10 cellular contexts compared by ENCODE assay signal in genomic region chr7:194996-195829, GRCh38. TPM values are rescaled to one million over a fixed set of nuclear protein-coding genes. Genes with fewer than 3 reads are reported as not detected.
DNase-seq lines count a peak whose midpoint lies in the region; TF ChIP-seq lines count a peak whose summit lies in the region.
"Had no signal": no experiment of that assay in that cellular context is flagged by ENCODE, and none has a peak within 500 bp of the region (broad histone marks: within the 10 kb centered on the region; RNA-seq: fewer than 3 reads in every experiment).

No MANE protein-coding gene starts in this region.

- H3K4me1 Mint-ChIP-seq in Caco-2 (ENCODE audit: low read depth, unreplicated experiment) = peaks cover 16% of the 10 kb centered on the region
- no peaks in the 10 kb centered on the region for H3K4me1 Mint-ChIP-seq in activated CD4-positive, alpha-beta T cell treated with anti-CD3 and anti-CD28 coated beads, Interleukin-2, amount 10 ng/mL, durations not matched to agents 24 days and 14 days

- no peak overlapping the region for H4K12ac ChIP-seq in trophoblast cell (ENCODE audit: low read depth, low read length)

- no peaks in the 10 kb centered on the region for H3K79me2 ChIP-seq in trophoblast cell (ENCODE audit: control insufficient read depth, insufficient read depth, low read length, poor library complexity)

- H3K27me3 ChIP-seq in Caco-2 (replicated peaks; ENCODE audit: control insufficient read depth, insufficient read depth, low read length) = no peaks in the 10 kb centered on the region
- H3K27me3 ChIP-seq in Peyer's patch = no peaks in the 10 kb centered on the region
- H3K27me3 ChIP-seq in trophoblast cell (ENCODE audit: insufficient read depth, low read length) = peaks cover 37% of the 10 kb centered on the region

- no peak overlapping the region for H2BK5ac ChIP-seq in trophoblast cell (ENCODE audit: low read depth, low read length, poor library complexity)

- H2BK120ac ChIP-seq in trophoblast cell (ENCODE audit: insufficient read depth, low read length, poor library complexity) = no peak overlapping the region

- peak overlapping the region; percentile 77 for H3K4me3 Mint-ChIP-seq in Caco-2 (ENCODE audit: unreplicated experiment)
- H3K4me3 Mint-ChIP-seq in activated CD4-positive, alpha-beta T cell treated with anti-CD3 and anti-CD28 coated beads, Interleukin-2, amount 10 ng/mL, durations not matched to agents 24 days and 14 days = no peak overlapping the region

- TF ChIP-seq CTCF in Caco-2 (IDR thresholded peaks at IDR 0.05; ENCODE audit: insufficient read depth in 1 of 2, low read depth in 1 of 2, low read length in 1 of 2, severe bottlenecking in 1 of 2, unreplicated experiment in 1 of 2) (no peak), Peyer's patch (IDR thresholded peaks at IDR 0.05) (no peak), GM10266 (IDR thresholded peaks at IDR 0.05; ENCODE audit: control insufficient read depth, insufficient read depth, low read depth, missing control alignments) (no peak)

- BruUV-seq in Caco-2 (replicated peaks; lab: Mats Ljungman, UMichigan) = no TSS peak

- POLR2A ChIA-PET in Caco-2 (lab: Charles Lee) = no interaction called here

- no peak overlapping the region for H4K91ac ChIP-seq in trophoblast cell (ENCODE audit: low read depth, low read length)

- H3K9me3 ChIP-seq in Caco-2 (no peaks in the 10 kb centered on the region), Peyer's patch (no peaks in the 10 kb centered on the region), trophoblast cell (ENCODE audit: insufficient read depth, low read depth, low read length) (peaks cover 3% of the 10 kb centered on the region)

- no peak overlapping the region for H3K9ac ChIP-seq in trophoblast cell (ENCODE audit: low read length)

- no peak overlapping the region for H2AFZ ChIP-seq in trophoblast cell (ENCODE audit: insufficient read depth, low read length, poor library complexity)

- CTCF ChIA-PET in Caco-2 (lab: Charles Lee) = interaction anchor here (0.6 kb wide), 1 partner anchor 20 kb away, joined by 4 read pairs; no protein-coding TSS in a partner anchor

- H4K8ac ChIP-seq in trophoblast cell (ENCODE audit: low read depth, low read length) = no peak overlapping the region

- H3K9me3 Mint-ChIP-seq in Caco-2 (ENCODE audit: unreplicated experiment) = no peaks in the 10 kb centered on the region
- H3K9me3 Mint-ChIP-seq in activated CD4-positive, alpha-beta T cell treated with anti-CD3 and anti-CD28 coated beads, Interleukin-2, amount 10 ng/mL, durations not matched to agents 24 days and 14 days = no peaks in the 10 kb centered on the region

- H3K27ac ChIP-seq in Peyer's patch (peak overlapping the region in 2 of 4 donors; percentile 94 to 96), trophoblast cell (ENCODE audit: low read depth, low read length) (no peak overlapping the region)

- peak overlapping the region; percentile 79 for H3K4me3 ChIP-seq in Caco-2 (ENCODE audit: low read depth, low read length)
- peak overlapping the region in 3 of 4 donors; percentile 41 to 94 (median 93) for H3K4me3 ChIP-seq in Peyer's patch
- peak overlapping the region; percentile 2 for H3K4me3 ChIP-seq in trophoblast cell (ENCODE audit: low read depth, low read length)

- peaks cover 9% of the 10 kb centered on the region for H3K36me3 ChIP-seq in Caco-2 (ENCODE audit: control insufficient read depth, insufficient read depth, low read length)
- H3K36me3 ChIP-seq in Peyer's patch = peaks cover 0 to 50% (median 0%) of the 10 kb centered on the region in 3 donors
- no peaks in the 10 kb centered on the region for H3K36me3 ChIP-seq in trophoblast cell (ENCODE audit: control insufficient read depth in 1 of 2, insufficient read depth in 2 of 2, low read length in 2 of 2)

- no CpG with 5 or more reads among the region's 33 CpGs for WGBS in trophoblast cell (ENCODE audit: extremely low coverage, insufficient coverage, insufficient read length)

- TF ChIP-seq POLR2A in Peyer's patch (IDR thresholded peaks at IDR 0.05) = no peak

- intact Hi-C loops in Caco-2 (cut with micrococcal nuclease; ENCODE audit: unreplicated experiment) = no loop called here
- intact Hi-C loops in activated CD4-positive, alpha-beta T cell treated with anti-CD3 and anti-CD28 coated beads, Interleukin-2, amount 10 ng/mL, durations not matched to agents 24 days and 14 days (cut with micrococcal nuclease) = no loop called here

- peaks cover 22% of the 10 kb centered on the region for H3K4me1 ChIP-seq in Caco-2
- peaks cover 0 to 53% (median 7%) of the 10 kb centered on the region in 4 donors for H3K4me1 ChIP-seq in Peyer's patch
- H3K4me1 ChIP-seq in trophoblast cell (ENCODE audit: control insufficient read depth in 1 of 2, insufficient read depth in 2 of 2, low read length in 2 of 2) = peaks cover 0 to 4% of the 10 kb centered on the region in 2 experiments

- H3K4me2 ChIP-seq in trophoblast cell (ENCODE audit: low read length) = no peak overlapping the region

- H3K36me3 Mint-ChIP-seq in Caco-2 (ENCODE audit: insufficient read depth, unreplicated experiment) = peaks cover 9% of the 10 kb centered on the region
- H3K36me3 Mint-ChIP-seq in activated CD4-positive, alpha-beta T cell treated with anti-CD3 and anti-CD28 coated beads, Interleukin-2, amount 10 ng/mL, durations not matched to agents 24 days and 14 days (ENCODE audit: low read depth) = no peaks in the 10 kb centered on the region

- no peaks in the 10 kb centered on the region for H3K79me1 ChIP-seq in trophoblast cell (ENCODE audit: low read length)

- no peak overlapping the region for H3K4ac ChIP-seq in trophoblast cell (ENCODE audit: low read depth, low read length)

- H3K14ac ChIP-seq in trophoblast cell (ENCODE audit: low read length) = no peak overlapping the region

- no peak overlapping the region for H2AK5ac ChIP-seq in trophoblast cell (ENCODE audit: low read length)

- H2BK12ac ChIP-seq in trophoblast cell (ENCODE audit: low read length) = no peak overlapping the region

- no peak overlapping the region for H3K23ac ChIP-seq in trophoblast cell (ENCODE audit: low read length)

- H3K18ac ChIP-seq in trophoblast cell (ENCODE audit: low read length) = no peak overlapping the region

- H3K27me3 Mint-ChIP-seq in Caco-2 (ENCODE audit: insufficient read depth, unreplicated experiment) = no peaks in the 10 kb centered on the region
- peaks cover 28% of the 10 kb centered on the region for H3K27me3 Mint-ChIP-seq in activated CD4-positive, alpha-beta T cell treated with anti-CD3 and anti-CD28 coated beads, Interleukin-2, amount 10 ng/mL, durations not matched to agents 24 days and 14 days

- DNase-seq in Caco-2 = no peak
- no peak for DNase-seq in Peyer's patch
- DNase-seq in fibroblast of peridontal ligament (ENCODE audit: extremely low read depth) = peak; percentile 53
- no peak for DNase-seq in trophoblast cell
- no peak for DNase-seq in T-helper 9 cell
- DNase-seq in activated CD4-positive, alpha-beta T cell treated with anti-CD3 and anti-CD28 coated beads, Interleukin-2, amount 10 ng/mL, durations not matched to agents 24 days and 14 days = no peak
- no peak for DNase-seq in NCI-H2081 (lab: John Stamatoyannopoulos, UW)
- no peak for DNase-seq in GM10266 (ENCODE audit: extremely low spot score)
- DNase-seq: activated CD4-positive, CD25-positive, alpha-beta regulatory T cell treated with anti-CD3 and anti-CD28 coated beads, Interleukin-2, amount 50 U/mL, for 72 hours; NCI-H1105 treated with DMSO at 0.1 percent for 48 hours had no signal

- H3K27ac Mint-ChIP-seq in Caco-2 (ENCODE audit: unreplicated experiment) = no peak overlapping the region
- no peak overlapping the region for H3K27ac Mint-ChIP-seq in activated CD4-positive, alpha-beta T cell treated with anti-CD3 and anti-CD28 coated beads, Interleukin-2, amount 10 ng/mL, durations not matched to agents 24 days and 14 days

RNA-seq across cellular contexts. Expression of gene FAM20C, which starts 2.8 kb away (rescaled TPM):
- total RNA-seq in Caco-2 (2022) (34.0 and 37.6 TPM in 2 replicates), Peyer's patch (10 to 100 TPM; 46.4 to 66.0 (median 53.8) TPM)
- polyA plus RNA-seq in trophoblast cell (2013) = 0.24 and 0.33 TPM in 2 replicates
- 0.88 and 1.0 TPM in 2 replicates for total RNA-seq in activated CD4-positive, alpha-beta T cell treated with anti-CD3 and anti-CD28 coated beads, Interleukin-2, amount 10 ng/mL, durations not matched to agents 24 days and 14 days

Comparison
In these comparisons a context has a peak if more than half of its experiments do, and no peak if none do; other contexts are left out.
1. H3K4me3 ChIP-seq: peak in every context shown above with its lines; median percentile 93 in Peyer's patch; 79 in Caco-2; 2 in trophoblast cell.
2. RNA of gene FAM20C, which starts 2.8 kb away (total RNA-seq): 46.4 to 66.0 TPM in Peyer's patch and 34.0 to 37.6 TPM in Caco-2; 0.88 to 1.0 TPM in activated CD4-positive, alpha-beta T cell treated with anti-CD3 and anti-CD28 coated beads, Interleukin-2, amount 10 ng/mL, durations not matched to agents 24 days and 14 days; every median in the first group is over 10 times any median in the second.